Comparison of ENCODE assay signal across 13 cellular contexts in genomic region chr1:167538657-167539056, GRCh38. TPM values are rescaled to one million over a fixed set of nuclear protein-coding genes. Genes with fewer than 3 reads are reported as not detected.
DNase-seq lines count a peak whose midpoint lies in the region; TF ChIP-seq lines count a peak whose summit lies in the region.
"Had no signal": no experiment of that assay in that cellular context is flagged by ENCODE, and none has a peak within 500 bp of the region (broad histone marks: within the 10 kb centered on the region; RNA-seq: fewer than 3 reads in every experiment).

No MANE protein-coding gene starts in this region.

- TF ChIP-seq POLR2A in spleen (IDR thresholded peaks at IDR 0.05) (no peak), sigmoid colon (IDR thresholded peaks at IDR 0.05) (no peak)

- no peaks in the 10 kb centered on the region for H3K9me3 ChIP-seq in GM23248 (ENCODE audit: low read depth)
- H3K9me3 ChIP-seq in iPS DF 6.9 (ENCODE audit: control insufficient read depth, insufficient read depth, low read length), result no peaks in the 10 kb centered on the region
- H3K9me3 ChIP-seq in spleen, result no peaks in the 10 kb centered on the region
- no peaks in the 10 kb centered on the region for H3K9me3 ChIP-seq in sigmoid colon
- H3K9me3 ChIP-seq: suprapubic skin had no signal

- no peaks in the 10 kb centered on the region for H3K4me1 ChIP-seq in GM23248 (ENCODE audit: insufficient read depth)
- no peaks in the 10 kb centered on the region for H3K4me1 ChIP-seq in iPS DF 6.9 (ENCODE audit: control insufficient read depth, insufficient read depth, low read length)
- H3K4me1 ChIP-seq in spleen, result peaks cover 0 to 52% (median 25%) of the 10 kb centered on the region in 6 donors
- H3K4me1 ChIP-seq in sigmoid colon, result peaks cover 0 to under 1% (median under 1%) of the 10 kb centered on the region in 4 donors
- H3K4me1 ChIP-seq: suprapubic skin had no signal

- no peak for TF ChIP-seq EP300 in sigmoid colon (IDR thresholded peaks at IDR 0.05)

- H4K20me1 ChIP-seq in GM23248 (ENCODE audit: insufficient read depth), result no peaks in the 10 kb centered on the region

- no peak overlapping the region for H2AFZ ChIP-seq in GM23248

- DNase-seq in AG20443 (ENCODE audit: low spot score) (peak; percentile 27), GM23248 (peak; percentile 16), SK-MEL-5 (ENCODE audit: low read depth, low spot score) (peak; percentile 46), iPS DF 6.9 (ENCODE audit: low read depth, low spot score) (peak; percentile 58), spleen (no peak), sigmoid colon (no peak), NCI-H1436 (lab: John Stamatoyannopoulos, UW) (no peak), kidney glomerular epithelial cell (lab: John Stamatoyannopoulos, UW) (no peak)
- DNase-seq: activated CD4-positive, alpha-beta T cell treated with anti-CD3 and anti-CD28 coated beads for 4 hours; activated naive CD4-positive, alpha-beta T cell treated with Interleukin-2 at 50 U/mL for 16 hours; GOT3; NCI-H1417 had no signal

- no peak overlapping the region for H3K9ac ChIP-seq in GM23248

- intact Hi-C loops in spleen (cut with DNase I; ENCODE audit: low total_unique reads), result loop anchor here (5.0 kb wide), 1 partner anchor 96 kb away; no protein-coding TSS in a partner anchor
- intact Hi-C loops in sigmoid colon (cut with DNase I), result loop anchor here (10.0 kb wide), 1 partner anchor 634 kb away; no protein-coding TSS in a partner anchor

- H3K27me3 ChIP-seq in GM23248 (replicated peaks; ENCODE audit: insufficient read depth) (no peaks in the 10 kb centered on the region), iPS DF 6.9 (ENCODE audit: control insufficient read depth, insufficient read depth, low read length) (no peaks in the 10 kb centered on the region), spleen (replicated peaks in 1 of 7) (no peaks in the 10 kb centered on the region), sigmoid colon (no peaks in the 10 kb centered on the region)
- H3K27me3 ChIP-seq: suprapubic skin had no signal

- H3F3A ChIP-seq in GM23248 (ENCODE audit: insufficient read depth), result no peaks in the 10 kb centered on the region

- TF ChIP-seq CTCF in spleen (IDR thresholded peaks at IDR 0.05 in 8 of 11, conservative IDR thresholded peaks at IDR 0.05 in 3 of 11), result no peak
- TF ChIP-seq CTCF in sigmoid colon (IDR thresholded peaks at IDR 0.05), result no peak

- no peaks in the 10 kb centered on the region for H3K36me3 ChIP-seq in GM23248 (ENCODE audit: low read depth)
- no peaks in the 10 kb centered on the region for H3K36me3 ChIP-seq in iPS DF 6.9 (ENCODE audit: control insufficient read depth, insufficient read depth, low read length)
- H3K36me3 ChIP-seq in spleen, result peaks cover 0 to 24% (median 4%) of the 10 kb centered on the region in 6 donors
- H3K36me3 ChIP-seq in sigmoid colon, result peaks cover 0 to 13% (median 2%) of the 10 kb centered on the region in 4 donors
- H3K36me3 ChIP-seq: suprapubic skin had no signal

- WGBS in GM23248 (ENCODE audit: low coverage in 1 of 2, low lambda C conversion rate in 2 of 2, missing lambda C conversion rate in 2 of 2), 2 experiments, result 38 to 40% methylated on average over 5 of the region's 5 CpGs
- no CpG with 5 or more reads among the region's 5 CpGs for WGBS in iPS DF 6.9 (ENCODE audit: insufficient coverage, insufficient read length)
- WGBS in spleen, 5 donors, result 46 to 65% (median 58%) methylated on average over 5 of the region's 5 CpGs
- 71 to 74% methylated on average over 5 of the region's 5 CpGs for WGBS in sigmoid colon, 2 donors

- no peak overlapping the region for H3K27ac ChIP-seq in GM23248
- H3K27ac ChIP-seq in iPS DF 6.9 (ENCODE audit: low read length), result no peak overlapping the region
- peak overlapping the region in 1 of 8 donors; percentile 7 for H3K27ac ChIP-seq in spleen
- H3K27ac ChIP-seq in sigmoid colon, result no peak overlapping the region
- H3K27ac ChIP-seq: suprapubic skin had no signal

- H3K4me3 ChIP-seq in GM23248 (no peak overlapping the region), iPS DF 6.9 (ENCODE audit: low read length) (no peak overlapping the region), spleen (no peak overlapping the region), sigmoid colon (no peak overlapping the region)
- H3K4me3 ChIP-seq: suprapubic skin had no signal

- no peak overlapping the region for H3K4me2 ChIP-seq in GM23248 (ENCODE audit: unreplicated experiment)

- in situ Hi-C loops in GM23248 (cut with MboI) (loop anchor here (10.0 to 25.0 kb wide), 2 partner anchors 276 to 474 kb away; no protein-coding TSS in a partner anchor), SK-MEL-5 (cut with HindIII; ENCODE audit: low pct_unique_long_range_greater_than_20kb, low sequenced_read_pairs) (no loop called here)

- H3K79me2 ChIP-seq in GM23248 (ENCODE audit: insufficient read depth), result no peaks in the 10 kb centered on the region

- H3K9me2 ChIP-seq in GM23248 (ENCODE audit: insufficient read depth), result no peaks in the 10 kb centered on the region

RNA-seq across cellular contexts. Expression of gene CREG1, which starts 14.9 kb away (rescaled TPM):
- total RNA-seq in GM23248 (2014; rRNA removed; shearing (Covaris generic)), result 86.6 and 90.5 TPM in 2 replicates
- polyA plus RNA-seq in GM23248 (2016; fragmentation: Nextera tagmentation; extraction: Ambion mirVana), result 72.0 and 73.1 TPM in 2 replicates
- total RNA-seq in SK-MEL-5 (2014; rRNA removed; shearing (Covaris generic)), result 152 and 156 TPM in 2 replicates
- 223 and 226 TPM in 2 replicates for polyA plus RNA-seq in SK-MEL-5 (2015; cell fraction: cytosol; rRNA removed)
- 31.6 and 39.4 TPM in 2 replicates for polyA plus RNA-seq in SK-MEL-5 (2015; cell fraction: nucleus; rRNA removed)
- 100 to 1,000 TPM; 121 to 364 (median 227) TPM for total RNA-seq in spleen
- polyA plus RNA-seq in spleen, result 10 to 100 TPM; 40.8 to 74.8 (median 70.4) TPM
- 100 to 1,000 TPM; 139 to 180 (median 168) TPM for total RNA-seq in sigmoid colon
- polyA plus RNA-seq in sigmoid colon, result 10 to 100 TPM; 48.0 to 99.4 (median 55.9) TPM

RNA-seq across cellular contexts. Expression of gene CD247, which starts 20.3 kb away (rescaled TPM):
- not detected in 2 replicates for total RNA-seq in GM23248 (2014; rRNA removed; shearing (Covaris generic))
- not detected in 2 replicates for polyA plus RNA-seq in GM23248 (2016; fragmentation: Nextera tagmentation; extraction: Ambion mirVana)
- 0.77 TPM in 1 of 2 replicates, not detected in the other for total RNA-seq in SK-MEL-5 (2014; rRNA removed; shearing (Covaris generic))
- 0.56 and 0.63 TPM in 2 replicates for polyA plus RNA-seq in SK-MEL-5 (2015; cell fraction: cytosol; rRNA removed)
- polyA plus RNA-seq in SK-MEL-5 (2015; cell fraction: nucleus; rRNA removed), result 0.66 and 1.4 TPM in 2 replicates
- total RNA-seq in spleen, result 10 to 100 TPM; 15.8 to 67.1 (median 37.7) TPM
- 10 to 100 TPM; 16.0 to 17.8 (median 16.3) TPM for polyA plus RNA-seq in spleen
- total RNA-seq in sigmoid colon, result 1 to 10 TPM in 1 of 4 donors, under 1 TPM in 1, not detected in 2; 0.36 to 1.8 TPM
- polyA plus RNA-seq in sigmoid colon, result 10 to 100 TPM in 1 of 3 donors, under 1 TPM in 1, not detected in 1; 0.92 to 20.3 TPM

Comparison
In these comparisons a context has a peak if more than half of its experiments do, and no peak if none do; other contexts are left out.
1. DNase-seq: peak in AG20443 (single experiment), GM23248 (single experiment), SK-MEL-5 (single experiment) and iPS DF 6.9 (single experiment); none in spleen (single experiment), sigmoid colon (single experiment), NCI-H1436 (single experiment) and kidney glomerular epithelial cell (single experiment).